ENCODE assay signal across 10 cellular contexts in genomic region chr1:165073402-165074007, GRCh38.
A peak's percentile ranks its signal among the peaks of the same experiment; 100 is the strongest.
DNase-seq lines count a peak whose midpoint lies in the region; ATAC-seq, FAIRE-seq and TF ChIP-seq lines count a peak whose summit lies in the region.
"Had no signal": no experiment of that assay in that cellular context is flagged by ENCODE, and none has a peak within 500 bp of the region (broad histone marks: within the 10 kb centered on the region; RNA-seq: fewer than 3 reads in every experiment).

No MANE protein-coding gene starts in this region.

- H3K9me3 Mint-ChIP-seq in brain, result peaks cover 0 to 1% (median 0%) of the 10 kb centered on the region in 5 experiments
- H3K9me3 Mint-ChIP-seq: CD4-positive, CD25-positive, alpha-beta regulatory T cell had no signal

- peak; percentile 90 to 95 for TF ChIP-seq CTCF in brain (conservative IDR thresholded peaks at IDR 0.05)
- TF ChIP-seq CTCF in tibial artery (IDR thresholded peaks at IDR 0.05), result peak; percentile 61 to 67

- peak overlapping the region in 2 of 5 experiments; percentile 2 to 27 for H3K4me3 Mint-ChIP-seq in brain
- H3K4me3 Mint-ChIP-seq: activated naive CD8-positive, alpha-beta T cell; CD4-positive, CD25-positive, alpha-beta regulatory T cell had no signal

- H3K4me1 Mint-ChIP-seq in brain, result peaks cover 31% of the 10 kb centered on the region
- H3K4me1 Mint-ChIP-seq: CD4-positive, CD25-positive, alpha-beta regulatory T cell had no signal

- H3K27ac ChIP-seq in tibial artery, result no peak overlapping the region

- no peaks in the 10 kb centered on the region for H3K9me3 ChIP-seq in tibial artery

- H3K27me3 ChIP-seq in tibial artery, result peaks cover 0 to 3% of the 10 kb centered on the region in 2 donors

- H3K27me3 Mint-ChIP-seq in brain, result no peaks in the 10 kb centered on the region
- H3K27me3 Mint-ChIP-seq: activated naive CD8-positive, alpha-beta T cell had no signal

- H3K4me3 ChIP-seq in tibial artery, result no peak overlapping the region

- no peaks in the 10 kb centered on the region for H3K36me3 ChIP-seq in tibial artery

- FAIRE-seq in islet of Langerhans (lab: Jason Lieb, UNC), result peak; percentile 99

- peak overlapping the region; percentile 13 to 65 (median 17) for H3K27ac Mint-ChIP-seq in brain
- H3K27ac Mint-ChIP-seq: activated naive CD8-positive, alpha-beta T cell; CD4-positive, CD25-positive, alpha-beta regulatory T cell had no signal

- intact Hi-C loops in tibial artery (cut with DNase I; ENCODE audit: low total_unique reads), result no loop called here

- no peaks in the 10 kb centered on the region for H3K36me3 Mint-ChIP-seq in brain
- H3K36me3 Mint-ChIP-seq: activated naive CD8-positive, alpha-beta T cell; CD4-positive, CD25-positive, alpha-beta regulatory T cell had no signal

- H3K4me1 ChIP-seq in tibial artery, result no peaks in the 10 kb centered on the region

- peak; percentile 63 for DNase-seq in SIG-M5 treated with dmso at 0.1 percent for 504 hours (lab: John Stamatoyannopoulos, UW; ENCODE audit: unreplicated experiment)
- DNase-seq in SIG-M5 (lab: John Stamatoyannopoulos, UW), result no peak
- DNase-seq in NCI-H345 (lab: John Stamatoyannopoulos, UW), result peak; percentile 58
- DNase-seq in tibial artery, result no peak
- no peak for DNase-seq in GF-D8 (lab: John Stamatoyannopoulos, UW)

- peak; percentile 59 for ATAC-seq in HG03196 (IDR thresholded peaks at IDR 0.05; ENCODE audit: unreplicated experiment)

Comparison
In these comparisons a context has a peak if more than half of its experiments do, and no peak if none do; other contexts are left out.
1. DNase-seq: peak in SIG-M5 treated with dmso at 0.1 percent for 504 hours (single experiment) and NCI-H345 (single experiment); none in SIG-M5 (single experiment), tibial artery (0 of 2) and GF-D8 (single experiment).